ENCODE assay signal across 8 cellular contexts in genomic region chr12:122974892-122975789, GRCh38. TPM values are rescaled to one million over a fixed set of nuclear protein-coding genes. Genes with fewer than 3 reads are reported as not detected.
DNase-seq lines count a peak whose midpoint lies in the region; ATAC-seq, FAIRE-seq and TF ChIP-seq lines count a peak whose summit lies in the region.

TSS of gene OGFOD2 (plus strand) at chr12:122975244. CDS start at chr12:122975252, 8 bp downstream.

- DNase-seq in AG10803 (ENCODE audit: low read depth): peak; percentile 89
- DNase-seq in NCI-H446 (lab: John Stamatoyannopoulos, UW): peak; percentile 83 to 93
- DNase-seq in central memory CD8-positive, alpha-beta T cell (ENCODE audit: low spot score in 2 of 2): peak; percentile 84 to 90
- DNase-seq in kidney: peak; percentile 97
- DNase-seq in stimulated activated CD4-positive, alpha-beta T cell treated with anti-CD3 and anti-CD28 coated beads, Interleukin-15, amount 100 ng/mL, for 1 hour (ENCODE audit: low read depth in 1 of 2, low spot score in 1 of 2): peak; percentile 82 to 88

- intact Hi-C loops in kidney (cut with DNase I): no loop called here

- no peak for FAIRE-seq in kidney (lab: Jason Lieb, UNC)

- peak within 1 kb of the TSS; percentile 97 for H3K4me3 Mint-ChIP-seq in central memory CD8-positive, alpha-beta T cell

- H3K36me3 ChIP-seq in kidney (ENCODE audit: control insufficient read depth in 1 of 2, insufficient read depth in 2 of 2, low read length in 2 of 2): peaks cover 0 to 3% of the 10 kb centered on the region in 2 donors

- H3K36me3 Mint-ChIP-seq in central memory CD8-positive, alpha-beta T cell (ENCODE audit: insufficient read depth): peaks cover 15% of the 10 kb centered on the region

- TF ChIP-seq CTCF in AG10803 (conservative IDR thresholded peaks at IDR 0.05; ENCODE audit: low read length): no peak
- no peak for TF ChIP-seq CTCF in kidney (IDR thresholded peaks at IDR 0.05; ENCODE audit: borderline replicate concordance, extremely low read depth, insufficient read depth)

- H3K4me3 ChIP-seq in AG10803 (ENCODE audit: low read length) (peak within 1 kb of the TSS; percentile 99), kidney (ENCODE audit: low read length in 2 of 2) (peak within 1 kb of the TSS; percentile 96 to 98)

- ATAC-seq in GM19043 (IDR thresholded peaks at IDR 0.05; ENCODE audit: low read depth, unreplicated experiment) (peak; percentile 73), HG03354 (IDR thresholded peaks at IDR 0.05; ENCODE audit: poor library complexity, severe bottlenecking, unreplicated experiment) (peak; percentile 77)
- peak; percentile 84 to 88 for ATAC-seq in activated CD4-positive, CD25-positive, alpha-beta regulatory T cell treated with anti-CD3 and anti-CD28 coated beads, Interleukin-2, amount 50 U/mL, for 24 hours
- peak; percentile 86 for ATAC-seq in central memory CD8-positive, alpha-beta T cell (replicated peaks; ENCODE audit: extremely low read depth, poor library complexity, severe bottlenecking)

- H3K27me3 Mint-ChIP-seq in central memory CD8-positive, alpha-beta T cell: no peaks in the 10 kb centered on the region

- peak within 1 kb of the TSS; percentile 94 to 99 for H3K27ac ChIP-seq in kidney (ENCODE audit: low read depth in 2 of 2, low read length in 2 of 2)

- H3K4me1 ChIP-seq in kidney (ENCODE audit: control insufficient read depth in 1 of 2, insufficient read depth in 1 of 2, low read depth in 1 of 2, low read length in 2 of 2): peaks cover 13 to 27% of the 10 kb centered on the region in 2 donors

- peak within 1 kb of the TSS; percentile 96 for H3K27ac Mint-ChIP-seq in central memory CD8-positive, alpha-beta T cell (ENCODE audit: low read depth)

- peaks cover 11% of the 10 kb centered on the region for H3K4me1 Mint-ChIP-seq in central memory CD8-positive, alpha-beta T cell

- no peaks in the 10 kb centered on the region for H3K9me3 ChIP-seq in kidney (ENCODE audit: control insufficient read depth in 1 of 2, low read length in 2 of 2)

- H3K9ac ChIP-seq in kidney (ENCODE audit: low read length in 2 of 2): peak within 1 kb of the TSS; percentile 57 to 90

- H3K9me3 Mint-ChIP-seq in central memory CD8-positive, alpha-beta T cell: no peaks in the 10 kb centered on the region

RNA-seq across cellular contexts. Expression of gene OGFOD2, which starts in this region (rescaled TPM):
- total RNA-seq in kidney: 22.9 TPM
- polyA plus RNA-seq in kidney (ENCODE audit: insufficient read depth, low read depth, low replicate concordance): 27.5 TPM

Comparison
In these comparisons a context has a peak if more than half of its experiments do, and no peak if none do; other contexts are left out.
1. Peak in every context shown above with its lines: DNase-seq, ATAC-seq, H3K4me3 ChIP-seq and H3K27ac ChIP-seq.